29 cellular contexts compared by ENCODE assay signal in genomic region chr12:114721266-114721665, GRCh38. TPM values are rescaled to one million over a fixed set of nuclear protein-coding genes. Genes with fewer than 3 reads are reported as not detected.
"Had no signal": no experiment of that assay in that cellular context is flagged by ENCODE, and none has a peak within 500 bp of the region (broad histone marks: within the 10 kb centered on the region; RNA-seq: fewer than 3 reads in every experiment).

No MANE protein-coding gene starts in this region.

- H3K4me1 ChIP-seq: pancreas, prostate gland, spleen, suprapubic skin, testis, tibial artery, transverse colon, upper lobe of left lung, vagina had no signal

- H3K36me3 ChIP-seq: neutrophil, pancreas, prostate gland, spleen, suprapubic skin, tibial artery, transverse colon, upper lobe of left lung, vagina had no signal

- ATAC-seq: naive thymus-derived CD4-positive, alpha-beta T cell; natural killer cell; pancreas; right cardiac atrium; sciatic nerve; stimulated activated memory B cell treated with anti-CD40 and anti-IgM and Interleukin-4, amounts not matched to agents 10 μg/mL and 1 μg/mL and 100 μg/mL, for 72 hours; stimulated activated naive CD8-positive, alpha-beta T cell treated with anti-CD3 and anti-CD28 coated beads, Interleukin-15, amount 100 ng/mL, for 72 hours; stimulated activated naive CD8-positive, alpha-beta T cell treated with anti-CD3 and anti-CD28 coated beads, Interleukin-15, Interleukin-2, amounts not matched to agents 100 U/mL and 50 U/mL, for 24 hours had no signal

- H3K4me2 ChIP-seq: smooth muscle cell had no signal

- H3K27ac ChIP-seq: neutrophil, pancreas, prostate gland, skin epidermis, spleen, suprapubic skin, testis, tibial artery, transverse colon, upper lobe of left lung, vagina had no signal

- DNase-seq: naive thymus-derived CD4-positive, alpha-beta T cell; natural killer cell; nucleus accumbens; pancreas; retina; right cardiac atrium; spleen; stimulated activated CD4-positive, alpha-beta T cell treated with anti-CD3 and anti-CD28 coated beads, Interleukin-12 subunit alpha, Interleukin-12 subunit beta, amount 100 ng/mL, for 4 hours; stimulated activated CD4-positive, alpha-beta T cell treated with anti-CD3 and anti-CD28 coated beads, Interleukin-1b, Interleukin-23, amount 100 ng/mL, for 48 hours; stimulated activated CD4-positive, alpha-beta T cell treated with anti-CD3 and anti-CD28 coated beads, Interleukin-4, amount 100 ng/mL, for 1 hour; stimulated activated CD4-positive, alpha-beta T cell treated with anti-CD3 and anti-CD28 coated beads, Interleukin-4, amount 100 ng/mL, for 4 hours; stimulated activated CD8-positive, alpha-beta memory T cell treated with anti-CD3 and anti-CD28 coated beads, Interleukin-4, amount 100 ng/mL, for 48 hours; stimulated activated naive CD4-positive, alpha-beta T cell; stimulated activated naive CD8-positive, alpha-beta T cell treated with anti-CD3 and anti-CD28 coated beads, Interleukin-15, amount 100 ng/mL, for 72 hours; stimulated activated naive CD8-positive, alpha-beta T cell treated with anti-CD3 and anti-CD28 coated beads, Interleukin-15, Interleukin-2, amounts not matched to agents 100 U/mL and 50 U/mL, for 24 hours; substantia nigra; testis; tibial artery; transverse colon had no signal

- FAIRE-seq: pancreas, urothelium cell line had no signal

- H3K9me3 ChIP-seq: neutrophil, pancreas, prostate gland, spleen, suprapubic skin, testis, tibial artery, transverse colon, upper lobe of left lung, vagina had no signal

- H3K27me3 ChIP-seq: neutrophil, pancreas, spleen, suprapubic skin, testis, transverse colon, upper lobe of left lung, vagina had no signal

- H3K4me3 ChIP-seq: pancreas, prostate gland, skin epidermis, smooth muscle cell, spleen, suprapubic skin, testis, tibial artery, transverse colon, upper lobe of left lung, vagina had no signal

RNA-seq across cellular contexts. Expression of gene TBX3, which starts 37.3 kb away (rescaled TPM):
- total RNA-seq: naive thymus-derived CD4-positive, alpha-beta T cell had no signal
- polyA plus RNA-seq: naive thymus-derived CD4-positive, alpha-beta T cell had no signal
